In the genomic region with DNA sequence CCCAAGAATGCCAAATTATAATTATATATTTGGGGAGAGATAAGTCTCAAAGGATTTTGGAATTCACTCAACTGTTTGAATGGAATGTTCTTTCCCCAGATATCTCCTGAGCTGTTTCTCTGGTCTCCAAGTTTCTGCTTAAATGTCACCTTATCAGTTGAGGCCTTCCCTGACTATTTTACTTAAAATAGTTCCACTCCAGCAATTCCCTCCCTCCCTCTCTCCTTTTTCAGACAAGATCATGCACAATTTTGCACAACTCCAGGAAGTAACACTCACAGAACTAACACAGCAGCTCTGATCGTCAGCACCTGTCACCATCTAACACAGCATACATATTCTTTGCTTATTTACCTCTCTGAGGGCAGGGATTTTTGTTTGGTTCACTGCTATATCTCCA, we compare ENCODE assay signal across 10 cellular contexts. TPM values are rescaled to one million over a fixed set of nuclear protein-coding genes. Genes with fewer than 3 reads are reported as not detected.
DNase-seq lines count a peak whose midpoint lies in the region; ATAC-seq, FAIRE-seq and TF ChIP-seq lines count a peak whose summit lies in the region.
"Had no signal": no experiment of that assay in that cellular context is flagged by ENCODE, and none has a peak within 500 bp of the region (broad histone marks: within the 10 kb centered on the region; RNA-seq: fewer than 3 reads in every experiment).

No MANE protein-coding gene starts in this region.

- ATAC-seq in IMR-90 (ENCODE audit: low read depth) (no peak), K562 (peak; percentile 23), GM21447 (IDR thresholded peaks at IDR 0.05; ENCODE audit: unreplicated experiment) (no peak)
- ATAC-seq in naive thymus-derived CD4-positive, alpha-beta T cell = no peak

- H3K27me3 Mint-ChIP-seq in CD4-positive, alpha-beta memory T cell = no peaks in the 10 kb centered on the region
- no peaks in the 10 kb centered on the region for H3K27me3 Mint-ChIP-seq in naive thymus-derived CD4-positive, alpha-beta T cell

- peak overlapping the region; percentile 9; the same call in 1 of the 2 replicates for H3K4me2 ChIP-seq in IMR-90 (ENCODE audit: low read depth, low read length)
- peak overlapping the region; percentile 1; the same call in 1 of the 2 replicates for H3K4me2 ChIP-seq in K562 (ENCODE audit: insufficient read depth, low read length)

- peak overlapping the region; percentile 21; the same call in 1 of the 2 replicates for H3K4ac ChIP-seq in IMR-90 (ENCODE audit: low read depth, low read length)

- no peak overlapping the region for H3K23ac ChIP-seq in IMR-90 (ENCODE audit: low read depth, low read length)

- peak overlapping the region; percentile 51 for H3K27ac ChIP-seq in CD4-positive, alpha-beta memory T cell (ENCODE audit: low read depth, low read length)
- H3K27ac ChIP-seq in IMR-90 (ENCODE audit: insufficient read depth, low read length) = no peak overlapping the region
- no peak overlapping the region for H3K27ac ChIP-seq in K562 (ENCODE audit: extremely low read depth, low read depth, low read length)
- H3K27ac ChIP-seq in naive thymus-derived CD4-positive, alpha-beta T cell (ENCODE audit: low read depth, low read length) = peak overlapping the region; percentile 91
- H3K27ac ChIP-seq: WERI-Rb-1 had no signal

- CTCF ChIA-PET in CD4-positive, alpha-beta memory T cell (lab: Charles Lee; ENCODE audit: partially characterized antibody) = interaction anchor here (1.0 to 9.6 kb wide), 7 partner anchors 8 to 322 kb away, joined by 3 to 59 read pairs (median 6); a partner anchor contains a TSS
- CTCF ChIA-PET in IMR-90 (lab: Yijun Ruan, JAX) (no interaction called here), K562 (lab: Yijun Ruan, JAX; ENCODE audit: low intra/inter-chr PET ratio) (no interaction called here)
- CTCF ChIA-PET in naive thymus-derived CD4-positive, alpha-beta T cell (lab: Charles Lee) = interaction anchor here (0.9 to 1.0 kb wide), 2 partner anchors 28 to 94 kb away, joined by 3 read pairs; no protein-coding TSS in a partner anchor

- no peak overlapping the region for H2BK15ac ChIP-seq in IMR-90 (ENCODE audit: low read depth, low read length)

- H3K9me3 Mint-ChIP-seq in CD4-positive, alpha-beta memory T cell = peaks cover 0 to 7% (median 0%) of the 10 kb centered on the region in 8 donors
- H3K9me3 Mint-ChIP-seq in naive thymus-derived CD4-positive, alpha-beta T cell = peaks cover 0 to 5% (median 0%) of the 10 kb centered on the region in 11 donors

- H4K20me1 ChIP-seq in IMR-90 (ENCODE audit: insufficient read depth, low read length) = no peaks in the 10 kb centered on the region
- H4K20me1 ChIP-seq in K562 (replicated peaks; ENCODE audit: control insufficient read depth, insufficient read depth, low read length) = peaks cover 4% of the 10 kb centered on the region

- FAIRE-seq in K562 (lab: Jason Lieb, UNC) = peak; percentile 74

- no peaks in the 10 kb centered on the region for H3K27me3 ChIP-seq in CD4-positive, alpha-beta memory T cell (ENCODE audit: insufficient read depth, low read length)
- no peaks in the 10 kb centered on the region for H3K27me3 ChIP-seq in IMR-90 (ENCODE audit: control insufficient read depth, insufficient read depth, low read length)
- H3K27me3 ChIP-seq in K562 (ENCODE audit: control insufficient read depth in 2 of 2, insufficient read depth in 2 of 2, low read length in 2 of 2) = no peaks in the 10 kb centered on the region
- H3K27me3 ChIP-seq in naive thymus-derived CD4-positive, alpha-beta T cell (ENCODE audit: control insufficient read depth in 2 of 2, insufficient read depth in 2 of 2, low read length in 2 of 2) = no peaks in the 10 kb centered on the region

- H3K4me1 Mint-ChIP-seq in CD4-positive, alpha-beta memory T cell = peaks cover 66 to 91% (median 78%) of the 10 kb centered on the region in 4 donors
- H3K4me1 Mint-ChIP-seq in naive thymus-derived CD4-positive, alpha-beta T cell = peaks cover 64 to 91% (median 87%) of the 10 kb centered on the region in 7 donors

- peak overlapping the region; percentile 84 to 95 (median 91) for H3K27ac Mint-ChIP-seq in CD4-positive, alpha-beta memory T cell
- peak overlapping the region; percentile 87 to 100 (median 98) for H3K27ac Mint-ChIP-seq in naive thymus-derived CD4-positive, alpha-beta T cell

- H4K8ac ChIP-seq in IMR-90 (ENCODE audit: low read depth in 2 of 2, low read length in 2 of 2) = peak overlapping the region in 1 of 2 experiments; percentile 25; a peak in 1 of 4 replicates

- peak overlapping the region; percentile 19 to 34 for H3K4me3 ChIP-seq in CD4-positive, alpha-beta memory T cell (ENCODE audit: low read length in 2 of 2)
- H3K4me3 ChIP-seq in IMR-90 (ENCODE audit: insufficient read depth, low read depth, low read length) (no peak overlapping the region), K562 (no peak overlapping the region)
- peak overlapping the region; percentile 46 for H3K4me3 ChIP-seq in naive thymus-derived CD4-positive, alpha-beta T cell (ENCODE audit: low read length)

- no peak overlapping the region for H3K14ac ChIP-seq in IMR-90 (replicated peaks; ENCODE audit: low read depth, low read length)

- H3K9ac ChIP-seq in IMR-90 (ENCODE audit: low read depth, low read length) (no peak overlapping the region), K562 (ENCODE audit: insufficient read depth in 1 of 2, low read depth in 2 of 2, low read length in 2 of 2) (no peak overlapping the region)

- TF ChIP-seq CTCF in IMR-90 (conservative IDR thresholded peaks at IDR 0.05; ENCODE audit: low read depth, low read length) (no peak), K562 (IDR thresholded peaks at IDR 0.05 in 2 of 3, conservative IDR thresholded peaks at IDR 0.05 in 1 of 3; ENCODE audit: insufficient read depth in 2 of 3, low read depth in 1 of 3, low read length in 3 of 3) (no peak), GM13976 (IDR thresholded peaks at IDR 0.05; ENCODE audit: borderline replicate concordance, control extremely low read depth, extremely low read depth, insufficient read depth, missing control alignments) (no peak)

- H2AFZ ChIP-seq in IMR-90 (replicated peaks; ENCODE audit: low read length, poor library complexity) (no peak overlapping the region), K562 (ENCODE audit: low read depth, low read length) (no peak overlapping the region)

- BruUV-seq in IMR-90 (replicated peaks; lab: Mats Ljungman, UMichigan) (no TSS peak), K562 (replicated peaks; lab: Mats Ljungman, UMichigan) (no TSS peak)

- H3K79me1 ChIP-seq in IMR-90 (ENCODE audit: low read depth in 1 of 2, low read length in 2 of 2) = peaks cover 13 to 68% of the 10 kb centered on the region in 2 experiments

- POLR2A ChIA-PET in CD4-positive, alpha-beta memory T cell (lab: Charles Lee; ENCODE audit: partially characterized antibody) = interaction anchor here (1.0 to 12.1 kb wide), 16 partner anchors 8 to 322 kb away, joined by 3 to 441 read pairs (median 10); a partner anchor contains a TSS
- POLR2A ChIA-PET in IMR-90 (lab: Charles Lee; ENCODE audit: unreplicated experiment) (no interaction called here), K562 (lab: Yijun Ruan, JAX) (interaction anchor here (0.6 to 4.9 kb wide), 8 partner anchors 10 to 664 kb away, joined by 3 to 44 read pairs (median 4); a partner anchor contains a TSS)
- POLR2A ChIA-PET in naive thymus-derived CD4-positive, alpha-beta T cell (lab: Charles Lee) = interaction anchor here (0.5 to 12.8 kb wide), 24 partner anchors 11 to 321 kb away, joined by 3 to 267 read pairs (median 5); a partner anchor contains a TSS

- in situ Hi-C loops in IMR-90 (cut with MboI; ENCODE audit: low sequenced_read_pairs) = loop anchor here (5.0 kb wide), 1 partner anchor 51 kb away; no protein-coding TSS in a partner anchor
- in situ Hi-C loops in K562 (cut with MboI) = no loop called here
- in situ Hi-C loops in GM13976 (cut with MboI; ENCODE audit: low sequenced_read_pairs, unreplicated experiment) = loop anchor here (10.0 to 25.0 kb wide), 3 partner anchors 318 to 746 kb away; no protein-coding TSS in a partner anchor

- peak overlapping the region; percentile 84 to 100 (median 95) for H3K4me3 Mint-ChIP-seq in CD4-positive, alpha-beta memory T cell
- H3K4me3 Mint-ChIP-seq in naive thymus-derived CD4-positive, alpha-beta T cell = peak overlapping the region; percentile 79 to 100 (median 98)

- TF ChIP-seq EP300 in K562 (IDR thresholded peaks at IDR 0.05; ENCODE audit: low read length) = no peak

- H3K36me3 ChIP-seq in CD4-positive, alpha-beta memory T cell (ENCODE audit: insufficient read depth, low read length) = peaks cover under 1% of the 10 kb centered on the region
- no peaks in the 10 kb centered on the region; the same call in 1 of the 2 replicates for H3K36me3 ChIP-seq in IMR-90 (ENCODE audit: control insufficient read depth, insufficient read depth, low read length)
- peaks cover 2% of the 10 kb centered on the region; the same call in 1 of the 3 replicates for H3K36me3 ChIP-seq in K562 (ENCODE audit: control insufficient read depth, insufficient read depth, low read length)
- peaks cover 0 to 2% (median 0%) of the 10 kb centered on the region in 3 experiments for H3K36me3 ChIP-seq in naive thymus-derived CD4-positive, alpha-beta T cell (ENCODE audit: control insufficient read depth in 2 of 3, insufficient read depth in 3 of 3, low read length in 3 of 3)

- no peak overlapping the region for H4K5ac ChIP-seq in IMR-90 (ENCODE audit: low read depth, low read length)

- no peak overlapping the region for H2AK9ac ChIP-seq in IMR-90 (replicated peaks; ENCODE audit: low read depth, low read length, poor library complexity)

- H3K4me1 ChIP-seq in CD4-positive, alpha-beta memory T cell (ENCODE audit: insufficient read depth, low read length) = peaks cover 88% of the 10 kb centered on the region
- H3K4me1 ChIP-seq in IMR-90 (ENCODE audit: control insufficient read depth, insufficient read depth, low read length) (peaks cover 19% of the 10 kb centered on the region), K562 (replicated peaks in 1 of 2; ENCODE audit: control insufficient read depth in 2 of 2, insufficient read depth in 2 of 2, low read length in 2 of 2) (peaks cover 0 to 39% of the 10 kb centered on the region in 2 experiments; a peak in 4 of 5 replicates)
- peaks cover 51 to 69% of the 10 kb centered on the region in 2 donors for H3K4me1 ChIP-seq in naive thymus-derived CD4-positive, alpha-beta T cell (ENCODE audit: control insufficient read depth in 2 of 2, insufficient read depth in 2 of 2, low read length in 2 of 2)

- H4K91ac ChIP-seq in IMR-90 (ENCODE audit: insufficient read depth, low read depth, low read length) = no peak overlapping the region

- H2BK20ac ChIP-seq in IMR-90 (ENCODE audit: low read depth, low read length) = no peak overlapping the region

- no peak overlapping the region for H2BK120ac ChIP-seq in IMR-90 (ENCODE audit: low read depth, low read length)

- peak overlapping the region; percentile 49 for H2BK5ac ChIP-seq in IMR-90 (ENCODE audit: low read depth, low read length, poor library complexity, severe bottlenecking)

- no peak overlapping the region for H3K56ac ChIP-seq in IMR-90 (ENCODE audit: extremely low read depth, insufficient read depth, low read length)

- TF ChIP-seq RAD21 in IMR-90 (IDR thresholded peaks at IDR 0.05; ENCODE audit: low read length) = no peak
- no peak for TF ChIP-seq RAD21 in K562 (CRISPR knock-in tag; conservative IDR thresholded peaks at IDR 0.05 in 1 of 2, IDR thresholded peaks at IDR 0.05 in 1 of 2)

- intact Hi-C loops in CD4-positive, alpha-beta memory T cell (cut with micrococcal nuclease) = loop anchor here (1.0 kb wide), 1 partner anchor 8 kb away; no protein-coding TSS in a partner anchor
- intact Hi-C loops in IMR-90 (cut with micrococcal nuclease) = no loop called here
- intact Hi-C loops in K562 (cut with micrococcal nuclease) = no loop called here
- intact Hi-C loops in naive thymus-derived CD4-positive, alpha-beta T cell (cut with micrococcal nuclease) = loop anchor here in 1 of 2 donors (2.0 kb wide), 1 partner anchor 18 kb away; no protein-coding TSS in a partner anchor

- no peak for TF ChIP-seq POLR2A in IMR-90 (IDR thresholded peaks at IDR 0.05; ENCODE audit: low read depth, low read length)
- no peak for TF ChIP-seq POLR2A in K562 (conservative IDR thresholded peaks at IDR 0.05)

- 0 out of 2 replicates have a peak overlapping the region, but pooled peaks have one; percentile 26 for H2AK5ac ChIP-seq in IMR-90 (ENCODE audit: low read depth, low read length)

- H3K9me1 ChIP-seq in IMR-90 (ENCODE audit: insufficient read depth, low read length) = peaks cover 15% of the 10 kb centered on the region
- H3K9me1 ChIP-seq in K562 (ENCODE audit: control insufficient read depth, insufficient read depth, low read length) = peaks cover 4% of the 10 kb centered on the region

- dilution Hi-C loops in IMR-90 (cut with HindIII; ENCODE audit: low sequenced_read_pairs, unreplicated experiment) = no loop called here

- H3K18ac ChIP-seq in IMR-90 (ENCODE audit: low read depth, low read length) = no peak overlapping the region

- H3K9me3 ChIP-seq in CD4-positive, alpha-beta memory T cell (ENCODE audit: control insufficient read depth in 1 of 2, low read length in 2 of 2) = no peaks in the 10 kb centered on the region
- H3K9me3 ChIP-seq in IMR-90 (ENCODE audit: control insufficient read depth, insufficient read depth, low read length) = no peaks in the 10 kb centered on the region
- no peaks in the 10 kb centered on the region for H3K9me3 ChIP-seq in K562 (replicated peaks; ENCODE audit: control insufficient read depth, insufficient read depth, low read depth, low read length)
- H3K9me3 ChIP-seq in naive thymus-derived CD4-positive, alpha-beta T cell (ENCODE audit: control insufficient read depth in 2 of 3, low read length in 3 of 3) = no peaks in the 10 kb centered on the region

- no peak for DNase-seq in CD4-positive, alpha-beta memory T cell
- DNase-seq in IMR-90 = no peak
- peak in 1 of 4 experiments; percentile 32 for DNase-seq in K562 (ENCODE audit: extremely low read depth in 1 of 4, low spot score in 3 of 4)
- DNase-seq in naive thymus-derived CD4-positive, alpha-beta T cell = no peak
- no peak for DNase-seq in putamen (ENCODE audit: low spot score)
- no peak for DNase-seq in NCI-H1048 (lab: John Stamatoyannopoulos, UW)
- DNase-seq in GM13976 (ENCODE audit: low spot score) = no peak
- DNase-seq: cerebellar nuclear complex, WERI-Rb-1 had no signal

- WGBS in IMR-90 (ENCODE audit: extremely low coverage in 2 of 2, insufficient read length in 1 of 2), 2 experiments = no CpG with 5 or more reads among the region's 1 CpG
- 0% methylated on average over 1 of the region's 1 CpG for WGBS in K562 (ENCODE audit: insufficient coverage, low coverage, missing lambda C conversion rate)

- H3K36me3 Mint-ChIP-seq in CD4-positive, alpha-beta memory T cell = peaks cover 22 to 71% of the 10 kb centered on the region in 2 donors
- H3K36me3 Mint-ChIP-seq in naive thymus-derived CD4-positive, alpha-beta T cell = peaks cover 10 to 38% (median 35%) of the 10 kb centered on the region in 5 donors

- peaks cover 92% of the 10 kb centered on the region for H3K79me2 ChIP-seq in K562 (ENCODE audit: control insufficient read depth, insufficient read depth, low read length)

RNA-seq across cellular contexts. Expression of a gene that starts 12.5 kb away (rescaled TPM):
- 100 to 1,000 TPM; 431 to 469 TPM for total RNA-seq in CD4-positive, alpha-beta memory T cell
- 100 to 1,000 TPM; 339 to 765 TPM for polyA plus RNA-seq in CD4-positive, alpha-beta memory T cell
- total RNA-seq in IMR-90 (2012; rRNA removed) (3.8 and 8.1 TPM in 2 replicates), K562 (2014; rRNA removed) (4.3 and 4.5 TPM in 2 replicates), K562 (2014; rRNA removed; fragmentation: Illumina TruSeq; extraction: Trizol) (8.0 and 9.9 TPM in 2 replicates), K562 (2015; rRNA removed; fragmentation: Illumina TruSeq; extraction: Trizol) (4.9 and 6.4 TPM in 2 replicates), K562 (2021) (28.6 and 29.5 TPM in 2 replicates)
- polyA plus RNA-seq in IMR-90 (2012; rRNA removed) (33.5 and 43.3 TPM in 2 replicates), K562 (2011; rRNA removed) (9.0 and 27.0 TPM in 2 replicates), K562 (2014; fragmentation: Illumina TruSeq; extraction: Trizol) (7.5 and 12.8 TPM in 2 replicates), K562 (2014; fragmentation: Nextera tagmentation; extraction: Ambion mirVana) (1 to 10 TPM; 3.7 to 4.3 TPM), K562 (2014; rRNA removed) (7.1 and 7.4 TPM in 2 replicates)
- 3.7 and 12.0 TPM in 2 replicates for polyA plus RNA-seq in IMR-90 (2012; cell fraction: cytosol; rRNA removed)
- polyA plus RNA-seq in IMR-90 (2012; cell fraction: nucleus; rRNA removed; ENCODE audit: low replicate concordance) = 4.7 and 12.8 TPM in 2 replicates
- 25.9 and 32.5 TPM in 2 replicates for total RNA-seq in K562 (2011; cell fraction: chromatin; rRNA removed; ENCODE audit: low replicate concordance)
- 9.2 and 10.9 TPM in 2 replicates for total RNA-seq in K562 (2011; cell fraction: nucleolus; rRNA removed)
- 21.7 and 32.1 TPM in 2 replicates for total RNA-seq in K562 (2011; cell fraction: nucleoplasm; rRNA removed)
- 7.9 and 16.8 TPM in 2 replicates for polyA plus RNA-seq in K562 (2011; cell fraction: cytosol; rRNA removed)
- polyA plus RNA-seq in K562 (2011; cell fraction: nucleus; rRNA removed) = 10.7 and 29.8 TPM in 2 replicates
- 15.3 and 42.8 TPM in 2 replicates for polyA plus RNA-seq in K562 (2012)
- polyA minus RNA-seq in K562 (2011; rRNA and poly(A)+ RNA removed) = 17.2 and 33.9 TPM in 2 replicates
- 13.6 and 28.9 TPM in 2 replicates for polyA minus RNA-seq in K562 (2011; cell fraction: cytosol; rRNA and poly(A)+ RNA removed)
- 11.0 and 40.8 TPM in 2 replicates for polyA minus RNA-seq in K562 (2011; cell fraction: nucleus; rRNA and poly(A)+ RNA removed)
- 1,000 to 10,000 TPM in 2 of 5 experiments, 100 to 1,000 TPM in 3; 188 to 1,246 (median 571) TPM for total RNA-seq in naive thymus-derived CD4-positive, alpha-beta T cell
- 100 to 1,000 TPM; 479 to 649 TPM for polyA plus RNA-seq in naive thymus-derived CD4-positive, alpha-beta T cell

Comparison
In these comparisons a context has a peak if more than half of its experiments do, and no peak if none do; other contexts are left out.
1. H3K27ac ChIP-seq: peak in CD4-positive, alpha-beta memory T cell (single experiment) and naive thymus-derived CD4-positive, alpha-beta T cell (single experiment); none in IMR-90 (single experiment) and K562 (single experiment).
2. H3K4me3 ChIP-seq: peak in CD4-positive, alpha-beta memory T cell (2 of 2) and naive thymus-derived CD4-positive, alpha-beta T cell (single experiment); none in IMR-90 (single experiment) and K562 (single experiment).
3. RNA of a gene that starts 12.5 kb away (total RNA-seq): 188 to 1,246 TPM in naive thymus-derived CD4-positive, alpha-beta T cell and 431 to 469 TPM in CD4-positive, alpha-beta memory T cell; 4.3 to 32.5 TPM in K562 and 3.8 to 8.1 TPM in IMR-90; every median in the first group is over 4 times any median in the second.
4. CTCF ChIA-PET loops: an anchor here in CD4-positive, alpha-beta memory T cell (1.0 to 9.6 kb wide) and naive thymus-derived CD4-positive, alpha-beta T cell (0.9 to 1.0 kb wide); none called in IMR-90 and K562.